ENCODE assay signal across 1 cellular context in the genomic region with DNA sequence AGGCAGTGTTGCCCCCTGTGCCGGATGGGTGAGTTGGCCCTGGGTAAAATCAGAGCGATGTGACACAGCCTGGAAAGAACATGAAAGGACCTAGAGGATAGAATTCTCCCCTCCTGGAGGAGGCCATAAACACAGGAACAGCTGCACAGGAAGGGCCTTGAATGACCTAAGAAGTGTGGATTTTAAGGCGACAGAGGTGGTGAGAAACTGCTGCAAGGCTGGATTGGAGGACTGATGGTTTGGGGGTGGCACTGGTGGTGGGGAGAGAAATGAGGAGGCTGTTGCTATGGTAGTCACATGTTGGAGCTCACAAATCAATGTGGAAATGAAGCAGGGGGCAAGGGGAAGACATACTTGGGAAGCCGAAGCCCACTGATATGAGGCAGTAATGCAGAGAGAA.
A peak's percentile ranks its signal among the peaks of the same experiment; 100 is the strongest.
TF ChIP-seq lines count a peak whose summit lies in the region.

No MANE protein-coding gene starts in this region.

TF ChIP-seq in K562, 482 proteins besides CTCF, POLR2A, EP300 and RAD21 (continued from another document and continues in another):
- TF ChIP-seq, protein P1, sequence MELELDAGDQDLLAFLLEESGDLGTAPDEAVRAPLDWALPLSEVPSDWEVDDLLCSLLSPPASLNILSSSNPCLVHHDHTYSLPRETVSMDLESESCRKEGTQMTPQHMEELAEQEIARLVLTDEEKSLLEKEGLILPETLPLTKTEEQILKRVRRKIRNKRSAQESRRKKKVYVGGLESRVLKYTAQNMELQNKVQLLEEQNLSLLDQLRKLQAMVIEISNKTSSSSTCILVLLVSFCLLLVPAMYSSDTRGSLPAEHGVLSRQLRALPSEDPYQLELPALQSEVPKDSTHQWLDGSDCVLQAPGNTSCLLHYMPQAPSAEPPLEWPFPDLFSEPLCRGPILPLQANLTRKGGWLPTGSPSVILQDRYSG (tag; conservative IDR thresholded peaks at IDR 0.05; ENCODE audit: low read depth): no peak
- no peak for TF ChIP-seq RBM22 (IDR thresholded peaks at IDR 0.05; ENCODE audit: low read depth, low read length, poor library complexity, severe bottlenecking)
- TF ChIP-seq SMARCA5 (IDR thresholded peaks at IDR 0.05): 0 out of 2 replicates have a peak, but pooled peaks have one; percentile 55
- TF ChIP-seq TRIM24 (IDR thresholded peaks at IDR 0.05): no peak
- TF ChIP-seq, protein P2, sequence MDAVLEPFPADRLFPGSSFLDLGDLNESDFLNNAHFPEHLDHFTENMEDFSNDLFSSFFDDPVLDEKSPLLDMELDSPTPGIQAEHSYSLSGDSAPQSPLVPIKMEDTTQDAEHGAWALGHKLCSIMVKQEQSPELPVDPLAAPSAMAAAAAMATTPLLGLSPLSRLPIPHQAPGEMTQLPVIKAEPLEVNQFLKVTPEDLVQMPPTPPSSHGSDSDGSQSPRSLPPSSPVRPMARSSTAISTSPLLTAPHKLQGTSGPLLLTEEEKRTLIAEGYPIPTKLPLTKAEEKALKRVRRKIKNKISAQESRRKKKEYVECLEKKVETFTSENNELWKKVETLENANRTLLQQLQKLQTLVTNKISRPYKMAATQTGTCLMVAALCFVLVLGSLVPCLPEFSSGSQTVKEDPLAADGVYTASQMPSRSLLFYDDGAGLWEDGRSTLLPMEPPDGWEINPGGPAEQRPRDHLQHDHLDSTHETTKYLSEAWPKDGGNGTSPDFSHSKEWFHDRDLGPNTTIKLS (IDR thresholded peaks at IDR 0.05; ENCODE audit: borderline replicate concordance, low read depth): no peak
- TF ChIP-seq HDGF (IDR thresholded peaks at IDR 0.05): 0 out of 2 replicates have a peak, but pooled peaks have one; percentile 65
- TF ChIP-seq ILK (tag; IDR thresholded peaks at IDR 0.05; ENCODE audit: borderline replicate concordance, low read depth): no peak
- TF ChIP-seq, protein P3, sequence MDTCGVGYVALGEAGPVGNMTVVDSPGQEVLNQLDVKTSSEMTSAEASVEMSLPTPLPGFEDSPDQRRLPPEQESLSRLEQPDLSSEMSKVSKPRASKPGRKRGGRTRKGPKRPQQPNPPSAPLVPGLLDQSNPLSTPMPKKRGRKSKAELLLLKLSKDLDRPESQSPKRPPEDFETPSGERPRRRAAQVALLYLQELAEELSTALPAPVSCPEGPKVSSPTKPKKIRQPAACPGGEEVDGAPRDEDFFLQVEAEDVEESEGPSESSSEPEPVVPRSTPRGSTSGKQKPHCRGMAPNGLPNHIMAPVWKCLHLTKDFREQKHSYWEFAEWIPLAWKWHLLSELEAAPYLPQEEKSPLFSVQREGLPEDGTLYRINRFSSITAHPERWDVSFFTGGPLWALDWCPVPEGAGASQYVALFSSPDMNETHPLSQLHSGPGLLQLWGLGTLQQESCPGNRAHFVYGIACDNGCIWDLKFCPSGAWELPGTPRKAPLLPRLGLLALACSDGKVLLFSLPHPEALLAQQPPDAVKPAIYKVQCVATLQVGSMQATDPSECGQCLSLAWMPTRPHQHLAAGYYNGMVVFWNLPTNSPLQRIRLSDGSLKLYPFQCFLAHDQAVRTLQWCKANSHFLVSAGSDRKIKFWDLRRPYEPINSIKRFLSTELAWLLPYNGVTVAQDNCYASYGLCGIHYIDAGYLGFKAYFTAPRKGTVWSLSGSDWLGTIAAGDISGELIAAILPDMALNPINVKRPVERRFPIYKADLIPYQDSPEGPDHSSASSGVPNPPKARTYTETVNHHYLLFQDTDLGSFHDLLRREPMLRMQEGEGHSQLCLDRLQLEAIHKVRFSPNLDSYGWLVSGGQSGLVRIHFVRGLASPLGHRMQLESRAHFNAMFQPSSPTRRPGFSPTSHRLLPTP (IDR thresholded peaks at IDR 0.05; ENCODE audit: borderline replicate concordance, extremely low read depth, insufficient read length): no peak
- no peak for TF ChIP-seq CAMTA2 (CRISPR knock-in tag; conservative IDR thresholded peaks at IDR 0.05)
- TF ChIP-seq PHF8 (IDR thresholded peaks at IDR 0.05; ENCODE audit: borderline replicate concordance, low read length): no peak
- no peak for TF ChIP-seq BMI1 (IDR thresholded peaks at IDR 0.05; ENCODE audit: low read length)
- TF ChIP-seq ZNF696 (CRISPR knock-in tag; conservative IDR thresholded peaks at IDR 0.05): no peak
- no peak for TF ChIP-seq PCBP2 (IDR thresholded peaks at IDR 0.05; ENCODE audit: low read depth, low read length, poor library complexity, severe bottlenecking)
- TF ChIP-seq RFX1 (IDR thresholded peaks at IDR 0.05): peak; percentile 54
- no peak for TF ChIP-seq SAFB2 (IDR thresholded peaks at IDR 0.05; ENCODE audit: borderline replicate concordance, low read depth, low read length, severe bottlenecking)
- TF ChIP-seq, protein P4, sequence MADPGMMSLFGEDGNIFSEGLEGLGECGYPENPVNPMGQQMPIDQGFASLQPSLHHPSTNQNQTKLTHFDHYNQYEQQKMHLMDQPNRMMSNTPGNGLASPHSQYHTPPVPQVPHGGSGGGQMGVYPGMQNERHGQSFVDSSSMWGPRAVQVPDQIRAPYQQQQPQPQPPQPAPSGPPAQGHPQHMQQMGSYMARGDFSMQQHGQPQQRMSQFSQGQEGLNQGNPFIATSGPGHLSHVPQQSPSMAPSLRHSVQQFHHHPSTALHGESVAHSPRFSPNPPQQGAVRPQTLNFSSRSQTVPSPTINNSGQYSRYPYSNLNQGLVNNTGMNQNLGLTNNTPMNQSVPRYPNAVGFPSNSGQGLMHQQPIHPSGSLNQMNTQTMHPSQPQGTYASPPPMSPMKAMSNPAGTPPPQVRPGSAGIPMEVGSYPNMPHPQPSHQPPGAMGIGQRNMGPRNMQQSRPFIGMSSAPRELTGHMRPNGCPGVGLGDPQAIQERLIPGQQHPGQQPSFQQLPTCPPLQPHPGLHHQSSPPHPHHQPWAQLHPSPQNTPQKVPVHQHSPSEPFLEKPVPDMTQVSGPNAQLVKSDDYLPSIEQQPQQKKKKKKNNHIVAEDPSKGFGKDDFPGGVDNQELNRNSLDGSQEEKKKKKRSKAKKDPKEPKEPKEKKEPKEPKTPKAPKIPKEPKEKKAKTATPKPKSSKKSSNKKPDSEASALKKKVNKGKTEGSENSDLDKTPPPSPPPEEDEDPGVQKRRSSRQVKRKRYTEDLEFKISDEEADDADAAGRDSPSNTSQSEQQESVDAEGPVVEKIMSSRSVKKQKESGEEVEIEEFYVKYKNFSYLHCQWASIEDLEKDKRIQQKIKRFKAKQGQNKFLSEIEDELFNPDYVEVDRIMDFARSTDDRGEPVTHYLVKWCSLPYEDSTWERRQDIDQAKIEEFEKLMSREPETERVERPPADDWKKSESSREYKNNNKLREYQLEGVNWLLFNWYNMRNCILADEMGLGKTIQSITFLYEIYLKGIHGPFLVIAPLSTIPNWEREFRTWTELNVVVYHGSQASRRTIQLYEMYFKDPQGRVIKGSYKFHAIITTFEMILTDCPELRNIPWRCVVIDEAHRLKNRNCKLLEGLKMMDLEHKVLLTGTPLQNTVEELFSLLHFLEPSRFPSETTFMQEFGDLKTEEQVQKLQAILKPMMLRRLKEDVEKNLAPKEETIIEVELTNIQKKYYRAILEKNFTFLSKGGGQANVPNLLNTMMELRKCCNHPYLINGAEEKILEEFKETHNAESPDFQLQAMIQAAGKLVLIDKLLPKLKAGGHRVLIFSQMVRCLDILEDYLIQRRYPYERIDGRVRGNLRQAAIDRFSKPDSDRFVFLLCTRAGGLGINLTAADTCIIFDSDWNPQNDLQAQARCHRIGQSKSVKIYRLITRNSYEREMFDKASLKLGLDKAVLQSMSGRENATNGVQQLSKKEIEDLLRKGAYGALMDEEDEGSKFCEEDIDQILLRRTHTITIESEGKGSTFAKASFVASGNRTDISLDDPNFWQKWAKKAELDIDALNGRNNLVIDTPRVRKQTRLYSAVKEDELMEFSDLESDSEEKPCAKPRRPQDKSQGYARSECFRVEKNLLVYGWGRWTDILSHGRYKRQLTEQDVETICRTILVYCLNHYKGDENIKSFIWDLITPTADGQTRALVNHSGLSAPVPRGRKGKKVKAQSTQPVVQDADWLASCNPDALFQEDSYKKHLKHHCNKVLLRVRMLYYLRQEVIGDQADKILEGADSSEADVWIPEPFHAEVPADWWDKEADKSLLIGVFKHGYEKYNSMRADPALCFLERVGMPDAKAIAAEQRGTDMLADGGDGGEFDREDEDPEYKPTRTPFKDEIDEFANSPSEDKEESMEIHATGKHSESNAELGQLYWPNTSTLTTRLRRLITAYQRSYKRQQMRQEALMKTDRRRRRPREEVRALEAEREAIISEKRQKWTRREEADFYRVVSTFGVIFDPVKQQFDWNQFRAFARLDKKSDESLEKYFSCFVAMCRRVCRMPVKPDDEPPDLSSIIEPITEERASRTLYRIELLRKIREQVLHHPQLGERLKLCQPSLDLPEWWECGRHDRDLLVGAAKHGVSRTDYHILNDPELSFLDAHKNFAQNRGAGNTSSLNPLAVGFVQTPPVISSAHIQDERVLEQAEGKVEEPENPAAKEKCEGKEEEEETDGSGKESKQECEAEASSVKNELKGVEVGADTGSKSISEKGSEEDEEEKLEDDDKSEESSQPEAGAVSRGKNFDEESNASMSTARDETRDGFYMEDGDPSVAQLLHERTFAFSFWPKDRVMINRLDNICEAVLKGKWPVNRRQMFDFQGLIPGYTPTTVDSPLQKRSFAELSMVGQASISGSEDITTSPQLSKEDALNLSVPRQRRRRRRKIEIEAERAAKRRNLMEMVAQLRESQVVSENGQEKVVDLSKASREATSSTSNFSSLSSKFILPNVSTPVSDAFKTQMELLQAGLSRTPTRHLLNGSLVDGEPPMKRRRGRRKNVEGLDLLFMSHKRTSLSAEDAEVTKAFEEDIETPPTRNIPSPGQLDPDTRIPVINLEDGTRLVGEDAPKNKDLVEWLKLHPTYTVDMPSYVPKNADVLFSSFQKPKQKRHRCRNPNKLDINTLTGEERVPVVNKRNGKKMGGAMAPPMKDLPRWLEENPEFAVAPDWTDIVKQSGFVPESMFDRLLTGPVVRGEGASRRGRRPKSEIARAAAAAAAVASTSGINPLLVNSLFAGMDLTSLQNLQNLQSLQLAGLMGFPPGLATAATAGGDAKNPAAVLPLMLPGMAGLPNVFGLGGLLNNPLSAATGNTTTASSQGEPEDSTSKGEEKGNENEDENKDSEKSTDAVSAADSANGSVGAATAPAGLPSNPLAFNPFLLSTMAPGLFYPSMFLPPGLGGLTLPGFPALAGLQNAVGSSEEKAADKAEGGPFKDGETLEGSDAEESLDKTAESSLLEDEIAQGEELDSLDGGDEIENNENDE (IDR thresholded peaks at IDR 0.05; ENCODE audit: low read depth, low read length): no peak
- TF ChIP-seq, protein P5, sequence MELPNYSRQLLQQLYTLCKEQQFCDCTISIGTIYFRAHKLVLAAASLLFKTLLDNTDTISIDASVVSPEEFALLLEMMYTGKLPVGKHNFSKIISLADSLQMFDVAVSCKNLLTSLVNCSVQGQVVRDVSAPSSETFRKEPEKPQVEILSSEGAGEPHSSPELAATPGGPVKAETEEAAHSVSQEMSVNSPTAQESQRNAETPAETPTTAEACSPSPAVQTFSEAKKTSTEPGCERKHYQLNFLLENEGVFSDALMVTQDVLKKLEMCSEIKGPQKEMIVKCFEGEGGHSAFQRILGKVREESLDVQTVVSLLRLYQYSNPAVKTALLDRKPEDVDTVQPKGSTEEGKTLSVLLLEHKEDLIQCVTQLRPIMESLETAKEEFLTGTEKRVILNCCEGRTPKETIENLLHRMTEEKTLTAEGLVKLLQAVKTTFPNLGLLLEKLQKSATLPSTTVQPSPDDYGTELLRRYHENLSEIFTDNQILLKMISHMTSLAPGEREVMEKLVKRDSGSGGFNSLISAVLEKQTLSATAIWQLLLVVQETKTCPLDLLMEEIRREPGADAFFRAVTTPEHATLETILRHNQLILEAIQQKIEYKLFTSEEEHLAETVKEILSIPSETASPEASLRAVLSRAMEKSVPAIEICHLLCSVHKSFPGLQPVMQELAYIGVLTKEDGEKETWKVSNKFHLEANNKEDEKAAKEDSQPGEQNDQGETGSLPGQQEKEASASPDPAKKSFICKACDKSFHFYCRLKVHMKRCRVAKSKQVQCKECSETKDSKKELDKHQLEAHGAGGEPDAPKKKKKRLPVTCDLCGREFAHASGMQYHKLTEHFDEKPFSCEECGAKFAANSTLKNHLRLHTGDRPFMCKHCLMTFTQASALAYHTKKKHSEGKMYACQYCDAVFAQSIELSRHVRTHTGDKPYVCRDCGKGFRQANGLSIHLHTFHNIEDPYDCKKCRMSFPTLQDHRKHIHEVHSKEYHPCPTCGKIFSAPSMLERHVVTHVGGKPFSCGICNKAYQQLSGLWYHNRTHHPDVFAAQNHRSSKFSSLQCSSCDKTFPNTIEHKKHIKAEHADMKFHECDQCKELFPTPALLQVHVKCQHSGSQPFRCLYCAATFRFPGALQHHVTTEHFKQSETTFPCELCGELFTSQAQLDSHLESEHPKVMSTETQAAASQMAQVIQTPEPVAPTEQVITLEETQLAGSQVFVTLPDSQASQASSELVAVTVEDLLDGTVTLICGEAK (IDR thresholded peaks at IDR 0.05): peak; percentile 42; the same call in 1 of the 2 replicates
- TF ChIP-seq, protein P5 (CRISPR knock-in tag; IDR thresholded peaks at IDR 0.05): no peak
- peak; percentile 0; the same call in 1 of the 2 replicates for TF ChIP-seq ETV5 (CRISPR knock-in tag; IDR thresholded peaks at IDR 0.05; ENCODE audit: low read depth)
- no peak for TF ChIP-seq ZBTB7A (IDR thresholded peaks at IDR 0.05; ENCODE audit: borderline replicate concordance, control insufficient read depth, low read depth, low read length)
- no peak for TF ChIP-seq XRCC5 (IDR thresholded peaks at IDR 0.05; ENCODE audit: low read depth, low read length)
- no peak for TF ChIP-seq FOXA3 (CRISPR knock-in tag; conservative IDR thresholded peaks at IDR 0.05 in 1 of 2, IDR thresholded peaks at IDR 0.05 in 1 of 2)
- TF ChIP-seq MIER1 (IDR thresholded peaks at IDR 0.05; ENCODE audit: low read depth): 0 out of 2 replicates have a peak, but pooled peaks have one; percentile 46
- TF ChIP-seq YY1 (IDR thresholded peaks at IDR 0.05; ENCODE audit: borderline replicate concordance in 1 of 3, control insufficient read depth in 1 of 3, extremely low read depth in 1 of 3, insufficient read depth in 3 of 3, insufficient read length in 1 of 3, insufficient replicate concordance in 2 of 3, low read depth in 1 of 3, low read length in 2 of 3): peak in 1 of 3 experiments; percentile 13
